Comparison of ENCODE assay signal across 7 cellular contexts in genomic region chr1:244865028-244865371, GRCh38. TPM values are rescaled to one million over a fixed set of nuclear protein-coding genes. Genes with fewer than 3 reads are reported as not detected.
DNase-seq lines count a peak whose midpoint lies in the region; FAIRE-seq and TF ChIP-seq lines count a peak whose summit lies in the region.

No MANE protein-coding gene starts in this region.

- BruUV-seq in OCI-LY7 (replicated peaks; lab: Mats Ljungman, UMichigan) = TSS peak; percentile 97

- H4K20me1 ChIP-seq in GM23248 (ENCODE audit: insufficient read depth) (peaks cover 27% of the 10 kb centered on the region), OCI-LY7 (ENCODE audit: insufficient read depth, low read length) (peaks cover 28% of the 10 kb centered on the region)

- no peaks in the 10 kb centered on the region for H3K27me3 ChIP-seq in GM23248 (replicated peaks; ENCODE audit: insufficient read depth)
- no peaks in the 10 kb centered on the region for H3K27me3 ChIP-seq in adrenal gland

- H3K4me3 ChIP-seq in GM23248 (peak overlapping the region; percentile 97), OCI-LY7 (ENCODE audit: low read depth, low read length, poor library complexity, severe bottlenecking) (peak overlapping the region; percentile 84), adrenal gland (peak overlapping the region in 2 of 4 donors; percentile 72 to 94)

- in situ Hi-C loops in GM23248 (cut with MboI) = loop anchor here (25.0 kb wide), 1 partner anchor 172 kb away; no protein-coding TSS in a partner anchor

- H3K79me2 ChIP-seq in GM23248 (ENCODE audit: insufficient read depth) (peaks cover 41% of the 10 kb centered on the region), OCI-LY7 (ENCODE audit: insufficient read depth, low read depth, low read length) (peaks cover 62% of the 10 kb centered on the region)

- H3K9me3 ChIP-seq in GM23248 (ENCODE audit: low read depth) = no peaks in the 10 kb centered on the region
- H3K9me3 ChIP-seq in OCI-LY7 (ENCODE audit: low read length) = no peaks in the 10 kb centered on the region
- no peaks in the 10 kb centered on the region for H3K9me3 ChIP-seq in adrenal gland (replicated peaks in 1 of 3)

- peak overlapping the region; percentile 89 for H2AFZ ChIP-seq in GM23248
- H2AFZ ChIP-seq in OCI-LY7 (ENCODE audit: low read length) = peak overlapping the region; percentile 73

- TF ChIP-seq CTCF in OCI-LY7 (conservative IDR thresholded peaks at IDR 0.05; ENCODE audit: low read length) (no peak), adrenal gland (IDR thresholded peaks at IDR 0.05) (no peak)

- TF ChIP-seq POLR2A in adrenal gland (IDR thresholded peaks at IDR 0.05) (no peak), H54 (IDR thresholded peaks at IDR 0.05; ENCODE audit: low read depth, low read length) (no peak)

- peak overlapping the region; percentile 100 for H3K9ac ChIP-seq in GM23248

- H3K4me2 ChIP-seq in GM23248 (ENCODE audit: unreplicated experiment) (peak overlapping the region; percentile 85), OCI-LY7 (ENCODE audit: low read length) (peak overlapping the region; percentile 87)

- POLR2A ChIA-PET in OCI-LY7 (lab: Charles Lee) = interaction anchor here (0.6 to 6.2 kb wide), 19 partner anchors 10 to 192 kb away, joined by 3 to 83 read pairs (median 6); partner anchors contain the start of gene COX20

- 13 to 17% methylated on average over 9 of the region's 9 CpGs for WGBS in GM23248 (ENCODE audit: low coverage in 1 of 2, low lambda C conversion rate in 2 of 2, missing lambda C conversion rate in 2 of 2), 2 experiments
- WGBS in adrenal gland, 4 donors = 24 to 29% (median 26%) methylated on average over 9 of the region's 9 CpGs

- intact Hi-C loops in OCI-LY7 (cut with micrococcal nuclease; ENCODE audit: unreplicated experiment) (no loop called here), adrenal gland (cut with DNase I) (loop anchor here (10.0 kb wide), 2 partner anchors 110 to 180 kb away; no protein-coding TSS in a partner anchor)

- no peak for FAIRE-seq in H54 (lab: Jason Lieb, UNC)

- H3K27ac ChIP-seq in GM23248 (peak overlapping the region; percentile 99), OCI-LY7 (ENCODE audit: low read depth, low read length, poor library complexity, severe bottlenecking) (peak overlapping the region; percentile 86), adrenal gland (peak overlapping the region; percentile 91 to 100 (median 100))

- H3K36me3 ChIP-seq in GM23248 (ENCODE audit: low read depth) (peaks cover 18% of the 10 kb centered on the region), OCI-LY7 (ENCODE audit: insufficient read depth, low read length) (peaks cover 40% of the 10 kb centered on the region), adrenal gland (replicated peaks in 1 of 2) (peaks cover 0 to 13% of the 10 kb centered on the region in 2 donors)

- DNase-seq in GM23248 (peak; percentile 61), OCI-LY7 (ENCODE audit: low spot score) (no peak), adrenal gland (peak; percentile 23 to 67 (median 43)), iPS-NIHi7 (ENCODE audit: extremely low spot score) (peak; percentile 15), NCI-H2107 (lab: John Stamatoyannopoulos, UW) (no peak), H54 (ENCODE audit: insufficient read length, low spot score) (no peak)
- DNase-seq in stimulated activated CD4-positive, alpha-beta T cell treated with anti-CD3 and anti-CD28 coated beads, Interleukin-1b, Interleukin-23, amount 100 ng/mL, for 48 hours = peak; percentile 28

- peaks cover 40% of the 10 kb centered on the region for H3F3A ChIP-seq in GM23248 (ENCODE audit: insufficient read depth)

- H3K9me2 ChIP-seq in GM23248 (ENCODE audit: insufficient read depth) = no peaks in the 10 kb centered on the region
- H3K9me2 ChIP-seq in OCI-LY7 (ENCODE audit: insufficient read depth, low read length) = no peaks in the 10 kb centered on the region

- CTCF ChIA-PET in OCI-LY7 (lab: Charles Lee; ENCODE audit: unreplicated experiment) = no interaction called here

- peaks cover 30% of the 10 kb centered on the region for H3K4me1 ChIP-seq in GM23248 (ENCODE audit: insufficient read depth)
- peaks cover 43% of the 10 kb centered on the region for H3K4me1 ChIP-seq in OCI-LY7 (ENCODE audit: insufficient read depth, low read length, poor library complexity, severe bottlenecking)
- H3K4me1 ChIP-seq in adrenal gland (replicated peaks in 1 of 2) = peaks cover 18 to 26% of the 10 kb centered on the region in 2 donors

RNA-seq across cellular contexts. Expression of gene HNRNPU, which starts 0.7 kb away (rescaled TPM):
- 226 and 227 TPM in 2 replicates for total RNA-seq in GM23248 (2014; rRNA removed; shearing (Covaris generic))
- polyA plus RNA-seq in GM23248 (2016; fragmentation: Nextera tagmentation; extraction: Ambion mirVana) (166 and 173 TPM in 2 replicates), adrenal gland (100 to 1,000 TPM; 141 to 397 (median 145) TPM)
- 426 and 592 TPM in 2 replicates for total RNA-seq in OCI-LY7 (2014; rRNA removed; shearing (Covaris generic))
- total RNA-seq in OCI-LY7 (2022) (610 and 650 TPM in 2 replicates), adrenal gland (100 to 1,000 TPM; 192 to 326 (median 278) TPM)

RNA-seq across cellular contexts. Expression of gene COX20, which starts 29.5 kb away (rescaled TPM):
- 21.5 and 21.9 TPM in 2 replicates for total RNA-seq in GM23248 (2014; rRNA removed; shearing (Covaris generic))
- 86.5 and 88.0 TPM in 2 replicates for polyA plus RNA-seq in GM23248 (2016; fragmentation: Nextera tagmentation; extraction: Ambion mirVana)
- total RNA-seq in OCI-LY7 (2014; rRNA removed; shearing (Covaris generic)) = 12.7 and 12.9 TPM in 2 replicates
- 26.3 and 28.3 TPM in 2 replicates for total RNA-seq in OCI-LY7 (2022)
- total RNA-seq in adrenal gland = 10 to 100 TPM; 32.2 to 78.1 (median 42.5) TPM
- polyA plus RNA-seq in adrenal gland = 100 to 1,000 TPM; 120 to 265 (median 123) TPM

Comparison
In these comparisons a context has a peak if more than half of its experiments do, and no peak if none do; other contexts are left out.
1. DNase-seq: peak in GM23248 (single experiment), adrenal gland (7 of 7), iPS-NIHi7 (single experiment) and stimulated activated CD4-positive, alpha-beta T cell treated with anti-CD3 and anti-CD28 coated beads, Interleukin-1b, Interleukin-23, amount 100 ng/mL, for 48 hours (single experiment); none in OCI-LY7 (single experiment), NCI-H2107 (single experiment) and H54 (single experiment).
2. Peak in every context shown above with its lines, with median percentiles within 50 percentile points of each other: H3K27ac ChIP-seq.